20 cellular contexts compared by ENCODE assay signal in genomic region chr7:20794676-20795075, GRCh38. TPM values are rescaled to one million over a fixed set of nuclear protein-coding genes. Genes with fewer than 3 reads are reported as not detected.
"Had no signal": no experiment of that assay in that cellular context is flagged by ENCODE, and none has a peak within 500 bp of the region (broad histone marks: within the 10 kb centered on the region; RNA-seq: fewer than 3 reads in every experiment).

No MANE protein-coding gene starts in this region.

- H3K9me3 Mint-ChIP-seq: memory B cell; stimulated activated naive CD8-positive, alpha-beta T cell treated with anti-CD3 and anti-CD28 coated beads, Interleukin-15, Interleukin-2, amounts not matched to agents 100 ng/mL and 50 ng/mL, for 24 hours had no signal

- H3K36me3 Mint-ChIP-seq: memory B cell had no signal

- H3K4me1 Mint-ChIP-seq: activated T-helper 17 cell treated with anti-CD3 and anti-CD28 coated beads, Interleukin-2, amount 50 U/mL, for 72 hours had no signal

- H3K4me3 Mint-ChIP-seq: activated naive CD4-positive, alpha-beta T cell treated with anti-CD3 and anti-CD28 coated beads for 36 hours; activated naive CD8-positive, alpha-beta T cell treated with anti-CD3 and anti-CD28 coated beads, Interleukin-2, amount 50 U/mL, for 24 hours; activated T-helper 17 cell treated with anti-CD3 and anti-CD28 coated beads, Interleukin-2, amount 50 U/mL, for 72 hours; memory B cell; stimulated activated naive CD8-positive, alpha-beta T cell treated with anti-CD3 and anti-CD28 coated beads, Interleukin-15, Interleukin-2, amounts not matched to agents 100 ng/mL and 50 ng/mL, for 24 hours; T-helper 2 cell treated with Interferon-gamma antibody and Interleukin-4, amounts not matched to agents 5 μg/mL and 100 μg/mL, for 36 hours had no signal

- H3K9me3 ChIP-seq: ascending aorta, mucosa of descending colon, suprapubic skin had no signal

- H3K4me3 ChIP-seq: ascending aorta, dorsolateral prefrontal cortex, mucosa of descending colon, suprapubic skin had no signal

- DNase-seq: activated CD4-positive, alpha-beta T cell treated with anti-CD3 and anti-CD28 coated beads, Interleukin-2, amount 50 U/mL, for 4 hours; activated CD4-positive, CD25-positive, alpha-beta regulatory T cell; activated naive CD4-positive, alpha-beta T cell treated with anti-CD3 and anti-CD28 coated beads for 36 hours; activated naive CD8-positive, alpha-beta T cell treated with anti-CD3 and anti-CD28 coated beads, Interleukin-2, amount 50 U/mL, for 24 hours; activated T-cell treated with anti-CD3 and anti-CD28 coated beads for 4 hours; dorsolateral prefrontal cortex; left ventricle myocardium superior; mucosa of descending colon; naive thymus-derived CD4-positive, alpha-beta T cell; stimulated activated CD4-positive, alpha-beta T cell treated with anti-CD3 and anti-CD28 coated beads, Interleukin-4, amount 100 ng/mL, for 1 hour; trophoblast cell had no signal

- ATAC-seq: activated naive CD8-positive, alpha-beta T cell treated with anti-CD3 and anti-CD28 coated beads, Interleukin-2, amount 50 U/mL, for 24 hours; activated T-helper 17 cell treated with anti-CD3 and anti-CD28 coated beads, Interleukin-2, amount 50 U/mL, for 72 hours; left ventricle myocardium superior; mucosa of descending colon; naive thymus-derived CD4-positive, alpha-beta T cell had no signal

- H3K27ac Mint-ChIP-seq: activated naive CD4-positive, alpha-beta T cell treated with anti-CD3 and anti-CD28 coated beads for 36 hours; activated naive CD8-positive, alpha-beta T cell treated with anti-CD3 and anti-CD28 coated beads, Interleukin-2, amount 50 U/mL, for 24 hours; activated T-helper 17 cell treated with anti-CD3 and anti-CD28 coated beads, Interleukin-2, amount 50 U/mL, for 72 hours; memory B cell; naive thymus-derived CD4-positive, alpha-beta T cell; stimulated activated naive CD8-positive, alpha-beta T cell treated with anti-CD3 and anti-CD28 coated beads, Interleukin-15, Interleukin-2, amounts not matched to agents 100 ng/mL and 50 ng/mL, for 24 hours; T-helper 2 cell treated with Interferon-gamma antibody and Interleukin-4, amounts not matched to agents 5 μg/mL and 100 μg/mL, for 36 hours had no signal

- H3K27ac ChIP-seq: ascending aorta, dorsolateral prefrontal cortex, suprapubic skin had no signal

- H3K36me3 ChIP-seq: ascending aorta, suprapubic skin had no signal

RNA-seq across cellular contexts. Expression of gene SP8, which starts 8.0 kb away (rescaled TPM):
- total RNA-seq: activated T-helper 17 cell treated with anti-CD3 and anti-CD28 coated beads, Interleukin-2, amount 50 U/mL, for 72 hours; ascending aorta; kidney epithelial cell; left ventricle myocardium superior; mucosa of descending colon; naive thymus-derived CD4-positive, alpha-beta T cell; skeletal muscle tissue had no signal
- polyA plus RNA-seq: esophagus; naive thymus-derived CD4-positive, alpha-beta T cell had no signal
